Comparison of ENCODE assay signal across 12 cellular contexts in genomic region chr13:30256713-30257432, GRCh38. TPM values are rescaled to one million over a fixed set of nuclear protein-coding genes. Genes with fewer than 3 reads are reported as not detected.
A peak's percentile ranks its signal among the peaks of the same experiment; 100 is the strongest.
DNase-seq lines count a peak whose midpoint lies in the region; TF ChIP-seq lines count a peak whose summit lies in the region.
"Had no signal": no experiment of that assay in that cellular context is flagged by ENCODE, and none has a peak within 500 bp of the region (broad histone marks: within the 10 kb centered on the region; RNA-seq: fewer than 3 reads in every experiment).

No MANE protein-coding gene starts in this region.

- H3K4me1 Mint-ChIP-seq in osteocyte (ENCODE audit: unreplicated experiment): peaks cover 28% of the 10 kb centered on the region
- no peaks in the 10 kb centered on the region for H3K4me1 Mint-ChIP-seq in Calu3 (ENCODE audit: low read depth, unreplicated experiment)
- peaks cover 4 to 21% (median 11%) of the 10 kb centered on the region in 4 donors for H3K4me1 Mint-ChIP-seq in CD4-positive, alpha-beta memory T cell

- H3K79me2 ChIP-seq in OCI-LY7 (ENCODE audit: insufficient read depth, low read depth, low read length): peaks cover 43% of the 10 kb centered on the region

- no peak for TF ChIP-seq EP300 in esophagus muscularis mucosa (IDR thresholded peaks at IDR 0.05)

- H3K27ac Mint-ChIP-seq in osteocyte (ENCODE audit: unreplicated experiment) (peak overlapping the region; percentile 49), Calu3 (ENCODE audit: unreplicated experiment) (no peak overlapping the region)
- H3K27ac Mint-ChIP-seq in CD4-positive, alpha-beta memory T cell: peak overlapping the region in 1 of 7 donors; percentile 43
- H3K27ac Mint-ChIP-seq: activated T-helper 1 cell treated with anti-CD3 and anti-CD28 coated beads, Interleukin-12 subunit alpha, Interleukin-12 subunit beta, Interleukin-2, Interleukin-4 antibody, amounts not matched to agents 30 ng/mL and 10 ng/mL and 1 ng/mL, durations not matched to agents 14 hours and 24 hours and 36 hours had no signal

- no peaks in the 10 kb centered on the region for H4K20me1 ChIP-seq in OCI-LY7 (ENCODE audit: insufficient read depth, low read length)

- peaks cover 35% of the 10 kb centered on the region for H3K36me3 ChIP-seq in OCI-LY7 (ENCODE audit: insufficient read depth, low read length)
- H3K36me3 ChIP-seq in esophagus muscularis mucosa: peaks cover 0 to 23% (median 2%) of the 10 kb centered on the region in 4 donors
- no peaks in the 10 kb centered on the region for H3K36me3 ChIP-seq in CD4-positive, alpha-beta memory T cell (ENCODE audit: insufficient read depth, low read length)
- H3K36me3 ChIP-seq in brain microvascular endothelial cell (replicated peaks): peaks cover 2% of the 10 kb centered on the region
- H3K36me3 ChIP-seq: pancreas, Peyer's patch had no signal

- no peak overlapping the region for H3K4me3 Mint-ChIP-seq in osteocyte (ENCODE audit: unreplicated experiment)
- no peak overlapping the region for H3K4me3 Mint-ChIP-seq in Calu3 (ENCODE audit: low read depth, unreplicated experiment)
- H3K4me3 Mint-ChIP-seq in CD4-positive, alpha-beta memory T cell: peak overlapping the region in 1 of 8 donors; percentile 3
- H3K4me3 Mint-ChIP-seq: activated T-helper 1 cell treated with anti-CD3 and anti-CD28 coated beads, Interleukin-12 subunit alpha, Interleukin-12 subunit beta, Interleukin-2, Interleukin-4 antibody, amounts not matched to agents 30 ng/mL and 10 ng/mL and 1 ng/mL, durations not matched to agents 14 hours and 24 hours and 36 hours had no signal

- H3K27me3 ChIP-seq in esophagus muscularis mucosa (no peaks in the 10 kb centered on the region), brain microvascular endothelial cell (replicated peaks) (no peaks in the 10 kb centered on the region)
- H3K27me3 ChIP-seq in CD4-positive, alpha-beta memory T cell (ENCODE audit: insufficient read depth, low read length): no peaks in the 10 kb centered on the region
- H3K27me3 ChIP-seq: pancreas, Peyer's patch had no signal

- H3K9me3 Mint-ChIP-seq in osteocyte (ENCODE audit: unreplicated experiment) (peaks cover 4% of the 10 kb centered on the region), Calu3 (ENCODE audit: low read depth, unreplicated experiment) (no peaks in the 10 kb centered on the region)
- peaks cover 0 to 3% (median 0%) of the 10 kb centered on the region in 8 donors for H3K9me3 Mint-ChIP-seq in CD4-positive, alpha-beta memory T cell
- H3K9me3 Mint-ChIP-seq: activated T-helper 1 cell treated with anti-CD3 and anti-CD28 coated beads, Interleukin-12 subunit alpha, Interleukin-12 subunit beta, Interleukin-2, Interleukin-4 antibody, amounts not matched to agents 30 ng/mL and 10 ng/mL and 1 ng/mL, durations not matched to agents 14 hours and 24 hours and 36 hours had no signal

- DNase-seq in G401 (ENCODE audit: low spot score) (peak; percentile 18), OCI-LY7 (ENCODE audit: low spot score) (peak; percentile 37), esophagus muscularis mucosa (ENCODE audit: extremely low spot score) (no peak), osteocyte (ENCODE audit: extremely low spot score, unreplicated experiment) (no peak), Calu3 (no peak), cerebellum (ENCODE audit: low spot score) (no peak), brain microvascular endothelial cell (no peak)
- no peak for DNase-seq in CD4-positive, alpha-beta memory T cell
- DNase-seq: NCI-H1417 treated with DMSO at 0.1 percent for 48 hours, pancreas, Peyer's patch had no signal

- peak; percentile 72 for TF ChIP-seq CTCF in OCI-LY7 (conservative IDR thresholded peaks at IDR 0.05; ENCODE audit: low read length)
- TF ChIP-seq CTCF in esophagus muscularis mucosa (IDR thresholded peaks at IDR 0.05): peak in 2 of 3 experiments; percentile 16 to 23
- TF ChIP-seq CTCF in osteocyte (IDR thresholded peaks at IDR 0.05): peak; percentile 27
- no peak for TF ChIP-seq CTCF in Calu3 (IDR thresholded peaks at IDR 0.05; ENCODE audit: unreplicated experiment)
- TF ChIP-seq CTCF in brain microvascular endothelial cell (IDR thresholded peaks at IDR 0.05; ENCODE audit: low read depth, low read length, missing control alignments): no peak

- peak overlapping the region; percentile 60 for H3K27ac ChIP-seq in OCI-LY7 (ENCODE audit: low read depth, low read length, poor library complexity, severe bottlenecking)
- peak overlapping the region in 2 of 4 donors; percentile 44 to 46 for H3K27ac ChIP-seq in esophagus muscularis mucosa (replicated peaks in 1 of 4)
- H3K27ac ChIP-seq in CD4-positive, alpha-beta memory T cell (ENCODE audit: low read depth, low read length): no peak overlapping the region
- no peak overlapping the region for H3K27ac ChIP-seq in brain microvascular endothelial cell
- H3K27ac ChIP-seq: pancreas, Peyer's patch had no signal

- in situ Hi-C loops in G401 (cut with HindIII; ENCODE audit: low sequenced_read_pairs) (no loop called here), brain microvascular endothelial cell (cut with HindIII; ENCODE audit: low pct_ligation_motif_present, low sequenced_read_pairs) (no loop called here)

- no peak overlapping the region; the same call in 1 of the 2 replicates for H2AFZ ChIP-seq in OCI-LY7 (ENCODE audit: low read length)

- intact Hi-C loops in OCI-LY7 (cut with micrococcal nuclease; ENCODE audit: unreplicated experiment) (loop anchor here (1.0 to 5.0 kb wide), 4 partner anchors 48 to 204 kb away; no protein-coding TSS in a partner anchor), esophagus muscularis mucosa (cut with DNase I) (no loop called here), Calu3 (cut with micrococcal nuclease; ENCODE audit: unreplicated experiment) (no loop called here)
- intact Hi-C loops in CD4-positive, alpha-beta memory T cell (cut with micrococcal nuclease): no loop called here

- H3K4me3 ChIP-seq in OCI-LY7 (ENCODE audit: low read depth, low read length, poor library complexity, severe bottlenecking) (peak overlapping the region; percentile 42), esophagus muscularis mucosa (no peak overlapping the region), brain microvascular endothelial cell (ENCODE audit: low read depth, low read length) (no peak overlapping the region)
- no peak overlapping the region for H3K4me3 ChIP-seq in CD4-positive, alpha-beta memory T cell (ENCODE audit: low read length in 2 of 2)
- H3K4me3 ChIP-seq: pancreas, Peyer's patch had no signal

- peak overlapping the region; percentile 74 for H3K4me2 ChIP-seq in OCI-LY7 (ENCODE audit: low read length)

- no peak for TF ChIP-seq POLR2A in esophagus muscularis mucosa (IDR thresholded peaks at IDR 0.05; ENCODE audit: low read depth)

- POLR2A ChIA-PET in OCI-LY7 (lab: Charles Lee): interaction anchor here (1.2 to 1.3 kb wide), 4 partner anchors 47 to 480 kb away, joined by 3 to 4 read pairs (median 3); no protein-coding TSS in a partner anchor
- POLR2A ChIA-PET in CD4-positive, alpha-beta memory T cell (lab: Charles Lee; ENCODE audit: partially characterized antibody): interaction anchor here (1.0 to 1.1 kb wide), 2 partner anchors 118 to 360 kb away, joined by 3 read pairs; partner anchors contain the start of gene USPL1

- CTCF ChIA-PET in OCI-LY7 (lab: Charles Lee; ENCODE audit: unreplicated experiment): no interaction called here
- CTCF ChIA-PET in Calu3 (lab: Charles Lee): interaction anchor here (0.7 kb wide), 1 partner anchor 145 kb away, joined by 3 read pairs; no protein-coding TSS in a partner anchor
- CTCF ChIA-PET in CD4-positive, alpha-beta memory T cell (lab: Charles Lee; ENCODE audit: partially characterized antibody): interaction anchor here (1.1 to 1.5 kb wide), 3 partner anchors 117 to 325 kb away, joined by 3 to 6 read pairs (median 3); no protein-coding TSS in a partner anchor

- H3K9me3 ChIP-seq in OCI-LY7 (ENCODE audit: low read length): no peaks in the 10 kb centered on the region
- no peaks in the 10 kb centered on the region for H3K9me3 ChIP-seq in esophagus muscularis mucosa
- no peaks in the 10 kb centered on the region for H3K9me3 ChIP-seq in CD4-positive, alpha-beta memory T cell (ENCODE audit: control insufficient read depth in 1 of 2, low read length in 2 of 2)
- H3K9me3 ChIP-seq: pancreas, Peyer's patch had no signal

- H3K9me2 ChIP-seq in OCI-LY7 (ENCODE audit: insufficient read depth, low read length): no peaks in the 10 kb centered on the region

- BruUV-seq in OCI-LY7 (replicated peaks; lab: Mats Ljungman, UMichigan) (no TSS peak), Calu3 (replicated peaks; lab: Mats Ljungman, UMichigan) (no TSS peak)

- H3K27me3 Mint-ChIP-seq in osteocyte (ENCODE audit: unreplicated experiment): no peaks in the 10 kb centered on the region
- H3K27me3 Mint-ChIP-seq in Calu3 (ENCODE audit: unreplicated experiment): no peaks in the 10 kb centered on the region
- H3K27me3 Mint-ChIP-seq in CD4-positive, alpha-beta memory T cell: no peaks in the 10 kb centered on the region

- 75% methylated on average over 5 of the region's 5 CpGs for WGBS in esophagus muscularis mucosa

- H3K4me1 ChIP-seq in OCI-LY7 (ENCODE audit: insufficient read depth, low read length, poor library complexity, severe bottlenecking) (peaks cover 28% of the 10 kb centered on the region), esophagus muscularis mucosa (peaks cover 9 to 27% (median 21%) of the 10 kb centered on the region in 4 donors)
- no peaks in the 10 kb centered on the region for H3K4me1 ChIP-seq in CD4-positive, alpha-beta memory T cell (ENCODE audit: insufficient read depth, low read length)
- H3K4me1 ChIP-seq: Peyer's patch had no signal

- H3K36me3 Mint-ChIP-seq in osteocyte (ENCODE audit: unreplicated experiment) (peaks cover 17% of the 10 kb centered on the region), Calu3 (ENCODE audit: insufficient read depth, unreplicated experiment) (no peaks in the 10 kb centered on the region)
- H3K36me3 Mint-ChIP-seq in CD4-positive, alpha-beta memory T cell: no peaks in the 10 kb centered on the region

RNA-seq across cellular contexts. Expression of gene KATNAL1, which starts 50.5 kb away (rescaled TPM):
- total RNA-seq in G401 (2014; rRNA removed; shearing (Covaris generic)): 3.0 and 8.5 TPM in 2 replicates
- total RNA-seq in OCI-LY7 (2014; rRNA removed; shearing (Covaris generic)): 13.9 and 25.5 TPM in 2 replicates
- 33.2 and 34.5 TPM in 2 replicates for total RNA-seq in OCI-LY7 (2022)
- 10 to 100 TPM; 30.6 to 43.0 (median 40.0) TPM for total RNA-seq in esophagus muscularis mucosa
- 29.3 and 30.0 TPM in 2 replicates for total RNA-seq in osteocyte
- total RNA-seq in Calu3 (2022): 4.3 and 5.1 TPM in 2 replicates
- total RNA-seq in CD4-positive, alpha-beta memory T cell: 1 to 10 TPM; 4.8 to 6.4 TPM
- polyA plus RNA-seq in CD4-positive, alpha-beta memory T cell: 1 to 10 TPM; 1.7 to 4.8 TPM
- total RNA-seq in cerebellum: 57.0 TPM

Comparison
In these comparisons a context has a peak if more than half of its experiments do, and no peak if none do; other contexts are left out.
1. DNase-seq: peak in G401 (single experiment) and OCI-LY7 (single experiment); none in esophagus muscularis mucosa (single experiment), osteocyte (single experiment), Calu3 (single experiment), CD4-positive, alpha-beta memory T cell (0 of 5), cerebellum (single experiment) and brain microvascular endothelial cell (single experiment).
2. CTCF ChIP-seq: peak in OCI-LY7 (single experiment), esophagus muscularis mucosa (2 of 3) and osteocyte (single experiment); none in Calu3 (single experiment) and brain microvascular endothelial cell (single experiment).